In genomic region chr2:143844986-143845385, GRCh38 we compare ENCODE assay signal across 22 cellular contexts.
"Had no signal": no experiment of that assay in that cellular context is flagged by ENCODE, and none has a peak within 500 bp of the region (broad histone marks: within the 10 kb centered on the region; RNA-seq: fewer than 3 reads in every experiment).

No MANE protein-coding gene starts in this region.

- H3K9me3 Mint-ChIP-seq: activated B cell treated with CpG ODN at 0.5 μM for 24 hours; activated CD4-positive, alpha-beta memory T cell treated with anti-CD3 and anti-CD28 coated beads for 36 hours; activated naive CD4-positive, alpha-beta T cell treated with anti-CD3 and anti-CD28 coated beads for 36 hours; activated naive CD8-positive, alpha-beta T cell treated with anti-CD3 and anti-CD28 coated beads, Interleukin-2, amount 10 ng/mL, durations not matched to agents 7 days and 5 days; immature natural killer cell; T-helper 1 cell treated with Interleukin-12 subunit alpha and Interleukin-12 subunit beta and Interleukin-4 antibody, amounts not matched to agents 30 μg/mL and 1 μg/mL, for 36 hours had no signal

- H3K4me3 Mint-ChIP-seq: activated B cell treated with CpG ODN at 0.5 μM for 24 hours; activated CD4-positive, alpha-beta memory T cell treated with anti-CD3 and anti-CD28 coated beads for 36 hours; activated CD4-positive, alpha-beta T cell treated with anti-CD3 and anti-CD28 coated beads for 36 hours; activated naive CD4-positive, alpha-beta T cell treated with anti-CD3 and anti-CD28 coated beads for 36 hours; activated naive CD8-positive, alpha-beta T cell treated with anti-CD3 and anti-CD28 coated beads, Interleukin-2, amount 10 ng/mL, durations not matched to agents 7 days and 5 days; immature natural killer cell; neural crest cell; T-helper 1 cell treated with Interleukin-12 subunit alpha and Interleukin-12 subunit beta and Interleukin-4 antibody, amounts not matched to agents 30 μg/mL and 1 μg/mL, for 36 hours had no signal

- H3K4me1 ChIP-seq: esophagus muscularis mucosa, left ventricle myocardium inferior, upper lobe of right lung had no signal

- H3K27me3 Mint-ChIP-seq: activated B cell treated with CpG ODN at 0.5 μM for 24 hours had no signal

- H3K27ac ChIP-seq: coronary artery, esophagus muscularis mucosa, left ventricle myocardium inferior, upper lobe of right lung had no signal

- H3K27me3 ChIP-seq: esophagus muscularis mucosa, upper lobe of right lung had no signal

- H3K4me3 ChIP-seq: coronary artery, esophagus muscularis mucosa, left ventricle myocardium inferior, upper lobe of right lung had no signal

- H3K9me3 ChIP-seq: upper lobe of right lung had no signal

- ATAC-seq: activated CD4-positive, alpha-beta T cell treated with anti-CD3 and anti-CD28 coated beads for 36 hours; sciatic nerve; upper lobe of right lung had no signal

- H3K27ac Mint-ChIP-seq: activated B cell treated with CpG ODN at 0.5 μM for 24 hours; activated CD4-positive, alpha-beta memory T cell treated with anti-CD3 and anti-CD28 coated beads for 36 hours; activated CD4-positive, alpha-beta T cell treated with anti-CD3 and anti-CD28 coated beads for 36 hours; activated naive CD4-positive, alpha-beta T cell treated with anti-CD3 and anti-CD28 coated beads for 36 hours; activated naive CD8-positive, alpha-beta T cell treated with anti-CD3 and anti-CD28 coated beads, Interleukin-2, amount 10 ng/mL, durations not matched to agents 7 days and 5 days; immature natural killer cell; T-helper 1 cell treated with Interleukin-12 subunit alpha and Interleukin-12 subunit beta and Interleukin-4 antibody, amounts not matched to agents 30 μg/mL and 1 μg/mL, for 36 hours had no signal

- H3K4me1 Mint-ChIP-seq: activated B cell treated with CpG ODN at 0.5 μM for 24 hours; activated CD4-positive, alpha-beta T cell treated with anti-CD3 and anti-CD28 coated beads for 36 hours; activated naive CD8-positive, alpha-beta T cell treated with anti-CD3 and anti-CD28 coated beads, Interleukin-2, amount 10 ng/mL, durations not matched to agents 7 days and 5 days; immature natural killer cell had no signal

- DNase-seq: activated B cell treated with CpG ODN at 0.5 μM for 24 hours; activated CD4-positive, alpha-beta memory T cell treated with anti-CD3 and anti-CD28 coated beads for 36 hours; activated CD4-positive, alpha-beta T cell treated with anti-CD3 and anti-CD28 coated beads for 36 hours; activated naive CD4-positive, alpha-beta T cell treated with anti-CD3 and anti-CD28 coated beads for 36 hours; activated naive CD8-positive, alpha-beta T cell treated with anti-CD3 and anti-CD28 coated beads, Interleukin-2, amount 10 ng/mL, durations not matched to agents 7 days and 5 days; activated T-cell treated with anti-CD3 and anti-CD28 coated beads, Interleukin-2, amount 50 U/mL, for 48 hours; amniotic stem cell; cerebellar nuclear complex; immature natural killer cell; kidney glomerular epithelial cell; left ventricle myocardium inferior; occipital lobe; posterior cingulate gyrus; stimulated activated CD4-positive, alpha-beta T cell treated with anti-CD3 and anti-CD28 coated beads, Interleukin-4, amount 100 ng/mL, for 1 hour; stimulated activated naive CD4-positive, alpha-beta T cell; T1000; upper lobe of right lung had no signal

- H3K36me3 ChIP-seq: esophagus muscularis mucosa, left ventricle myocardium inferior, upper lobe of right lung had no signal

- H3K36me3 Mint-ChIP-seq: activated CD4-positive, alpha-beta memory T cell treated with anti-CD3 and anti-CD28 coated beads for 36 hours; activated naive CD8-positive, alpha-beta T cell treated with anti-CD3 and anti-CD28 coated beads, Interleukin-2, amount 10 ng/mL, durations not matched to agents 7 days and 5 days; immature natural killer cell had no signal
